Comparison of ENCODE assay signal across 8 cellular contexts in genomic region chr22:40178417-40179409, GRCh38. TPM values are rescaled to one million over a fixed set of nuclear protein-coding genes. Genes with fewer than 3 reads are reported as not detected.
DNase-seq lines count a peak whose midpoint lies in the region; ATAC-seq and TF ChIP-seq lines count a peak whose summit lies in the region.

No MANE protein-coding gene starts in this region.

- no peaks in the 10 kb centered on the region for H3K27me3 ChIP-seq in GM23338 (ENCODE audit: insufficient read depth)
- no peaks in the 10 kb centered on the region for H3K27me3 ChIP-seq in hepatocyte
- no peaks in the 10 kb centered on the region for H3K27me3 ChIP-seq in rectal smooth muscle tissue (ENCODE audit: control insufficient read depth, insufficient read depth, low read length)

- TSS peak; percentile 91 for BruUV-seq in OCI-LY7 (replicated peaks; lab: Mats Ljungman, UMichigan)

- peaks cover 4% of the 10 kb centered on the region; the same call in 1 of the 3 replicates for H3K36me3 Mint-ChIP-seq in GM23338 (ENCODE audit: low read depth)

- H3K27ac ChIP-seq in GM23338 (ENCODE audit: low read depth) (peak overlapping the region; percentile 98), OCI-LY7 (ENCODE audit: low read depth, low read length, poor library complexity, severe bottlenecking) (peak overlapping the region; percentile 94), angular gyrus (ENCODE audit: low read depth, low read length) (peak overlapping the region; percentile 83), hepatocyte (peak overlapping the region; percentile 87), rectal smooth muscle tissue (ENCODE audit: low read depth, low read length) (peak overlapping the region; percentile 63)

- CTCF ChIA-PET in OCI-LY7 (lab: Charles Lee; ENCODE audit: unreplicated experiment): no interaction called here

- H3K4me3 Mint-ChIP-seq in GM23338: peak overlapping the region; percentile 93

- H3K4me1 ChIP-seq in GM23338 (ENCODE audit: insufficient read depth) (peaks cover 46% of the 10 kb centered on the region), OCI-LY7 (ENCODE audit: insufficient read depth, low read length, poor library complexity, severe bottlenecking) (peaks cover 44% of the 10 kb centered on the region), hepatocyte (ENCODE audit: insufficient read depth) (peaks cover 46% of the 10 kb centered on the region), rectal smooth muscle tissue (ENCODE audit: control insufficient read depth, insufficient read depth, low read length) (peaks cover 25% of the 10 kb centered on the region)

- no peaks in the 10 kb centered on the region for H3K9me2 ChIP-seq in GM23338 (ENCODE audit: insufficient read depth)
- H3K9me2 ChIP-seq in OCI-LY7 (ENCODE audit: insufficient read depth, low read length): no peaks in the 10 kb centered on the region
- H3K9me2 ChIP-seq in hepatocyte (replicated peaks; ENCODE audit: insufficient read depth): no peaks in the 10 kb centered on the region

- H3K79me2 ChIP-seq in GM23338 (replicated peaks; ENCODE audit: insufficient read depth) (peaks cover 58% of the 10 kb centered on the region), OCI-LY7 (ENCODE audit: insufficient read depth, low read depth, low read length) (peaks cover 67% of the 10 kb centered on the region), hepatocyte (peaks cover 55% of the 10 kb centered on the region)

- H4K20me1 ChIP-seq in GM23338 (replicated peaks; ENCODE audit: insufficient read depth) (peaks cover 10% of the 10 kb centered on the region; the same call in 1 of the 2 replicates), OCI-LY7 (ENCODE audit: insufficient read depth, low read length) (peaks cover 4% of the 10 kb centered on the region; the same call in 1 of the 2 replicates), hepatocyte (ENCODE audit: insufficient read depth, poor library complexity, severe bottlenecking) (peaks cover 20% of the 10 kb centered on the region)

- no peaks in the 10 kb centered on the region; the same call in 1 of the 2 replicates for H3F3A ChIP-seq in GM23338 (replicated peaks; ENCODE audit: low read depth)

- TF ChIP-seq CTCF in AG09309 (IDR thresholded peaks at IDR 0.05; ENCODE audit: control insufficient read depth, insufficient read depth, low read depth, low read length, missing control alignments) (no peak), GM23338 (conservative IDR thresholded peaks at IDR 0.05; ENCODE audit: low read depth in 2 of 2) (no peak), OCI-LY7 (conservative IDR thresholded peaks at IDR 0.05; ENCODE audit: low read length) (no peak), hepatocyte (IDR thresholded peaks at IDR 0.05; ENCODE audit: poor library complexity) (no peak)

- ATAC-seq in GM23338: peak; percentile 24
- no peak for ATAC-seq in HG03045 (IDR thresholded peaks at IDR 0.05; ENCODE audit: unreplicated experiment)
- no peak for ATAC-seq in GM19324 (IDR thresholded peaks at IDR 0.05; ENCODE audit: low FRiP score, unreplicated experiment)

- H2AFZ ChIP-seq in GM23338 (no peak overlapping the region), OCI-LY7 (ENCODE audit: low read length) (peak overlapping the region; percentile 60; the same call in 1 of the 2 replicates), hepatocyte (peak overlapping the region; percentile 39)

- no peaks in the 10 kb centered on the region for H3K36me3 ChIP-seq in GM23338 (ENCODE audit: insufficient read depth)
- H3K36me3 ChIP-seq in OCI-LY7 (ENCODE audit: insufficient read depth, low read length): no peaks in the 10 kb centered on the region; the same call in 1 of the 2 replicates
- H3K36me3 ChIP-seq in hepatocyte (replicated peaks; ENCODE audit: insufficient read depth, low read depth): no peaks in the 10 kb centered on the region
- no peaks in the 10 kb centered on the region for H3K36me3 ChIP-seq in rectal smooth muscle tissue (ENCODE audit: control insufficient read depth, insufficient read depth, low read length)

- 1% methylated on average over 17 of the region's 17 CpGs for WGBS in hepatocyte (ENCODE audit: low lambda C conversion rate, missing lambda C conversion rate)

- H3K9ac ChIP-seq in rectal smooth muscle tissue (ENCODE audit: low read length): peak overlapping the region; percentile 47

- POLR2A ChIA-PET in OCI-LY7 (lab: Charles Lee): interaction anchor here (1.0 to 1.8 kb wide), 5 partner anchors 10 to 187 kb away, joined by 3 to 5 read pairs (median 3); no protein-coding TSS in a partner anchor

- H3K9me3 ChIP-seq in OCI-LY7 (ENCODE audit: low read length) (no peaks in the 10 kb centered on the region), hepatocyte (ENCODE audit: low read depth) (no peaks in the 10 kb centered on the region)

- H3K27ac Mint-ChIP-seq in GM23338: peak overlapping the region; percentile 98

- H3K4me2 ChIP-seq in GM23338: peak overlapping the region; percentile 86
- H3K4me2 ChIP-seq in OCI-LY7 (ENCODE audit: low read length): peak overlapping the region; percentile 92
- H3K4me2 ChIP-seq in hepatocyte: peak overlapping the region; percentile 79

- H3K27me3 Mint-ChIP-seq in GM23338 (ENCODE audit: insufficient read depth, low read depth, poor library complexity): peaks cover 2% of the 10 kb centered on the region

- peak overlapping the region; percentile 49 for H3K4me3 ChIP-seq in AG09309 (ENCODE audit: control insufficient read depth, low read depth, low read length)
- H3K4me3 ChIP-seq in GM23338: peak overlapping the region; percentile 64
- peak overlapping the region; percentile 91 for H3K4me3 ChIP-seq in OCI-LY7 (ENCODE audit: low read depth, low read length, poor library complexity, severe bottlenecking)
- H3K4me3 ChIP-seq in hepatocyte: peak overlapping the region; percentile 66
- peak overlapping the region; percentile 84 for H3K4me3 ChIP-seq in rectal smooth muscle tissue (ENCODE audit: low read length)

- H3K4me1 Mint-ChIP-seq in GM23338: peaks cover 50% of the 10 kb centered on the region

- no peaks in the 10 kb centered on the region; the same call in 2 of the 3 replicates for H3K9me3 Mint-ChIP-seq in GM23338

- intact Hi-C loops in OCI-LY7 (cut with micrococcal nuclease; ENCODE audit: unreplicated experiment): loop anchor here (1.0 to 10.0 kb wide), 4 partner anchors 34 to 644 kb away; partner anchors contain the start of genes ADSL and RPS19BP1

- DNase-seq in AG09309 (ENCODE audit: low read depth) (no peak), GM23338 (ENCODE audit: low spot score) (peak; percentile 80), OCI-LY7 (ENCODE audit: low spot score) (peak; percentile 70), hepatocyte (ENCODE audit: low spot score) (peak; percentile 54)

TF ChIP-seq in GM23338, 12 proteins besides CTCF, POLR2A, EP300 and RAD21 (continues in another document):
- TF ChIP-seq CREB1 (CRISPR knock-in tag; IDR thresholded peaks at IDR 0.05; ENCODE audit: low read depth): no peak; the same call in 1 of the 2 replicates

RNA-seq across cellular contexts. Expression of gene TNRC6B, which starts 1.0 kb away (rescaled TPM):
- total RNA-seq in GM23338 (2014; rRNA removed; shearing (Covaris generic)): 41.4 and 46.9 TPM in 2 replicates
- polyA plus RNA-seq in GM23338 (2016; fragmentation: Nextera tagmentation; extraction: Ambion mirVana) (87.8 and 91.3 TPM in 2 replicates), hepatocyte (23.7 and 30.8 TPM in 2 replicates)
- 28.4 and 37.0 TPM in 2 replicates for total RNA-seq in OCI-LY7 (2014; rRNA removed; shearing (Covaris generic))
- total RNA-seq in OCI-LY7 (2022) (55.5 and 63.7 TPM in 2 replicates), hepatocyte (25.8 TPM in 2 replicates)
